In the genomic region with DNA sequence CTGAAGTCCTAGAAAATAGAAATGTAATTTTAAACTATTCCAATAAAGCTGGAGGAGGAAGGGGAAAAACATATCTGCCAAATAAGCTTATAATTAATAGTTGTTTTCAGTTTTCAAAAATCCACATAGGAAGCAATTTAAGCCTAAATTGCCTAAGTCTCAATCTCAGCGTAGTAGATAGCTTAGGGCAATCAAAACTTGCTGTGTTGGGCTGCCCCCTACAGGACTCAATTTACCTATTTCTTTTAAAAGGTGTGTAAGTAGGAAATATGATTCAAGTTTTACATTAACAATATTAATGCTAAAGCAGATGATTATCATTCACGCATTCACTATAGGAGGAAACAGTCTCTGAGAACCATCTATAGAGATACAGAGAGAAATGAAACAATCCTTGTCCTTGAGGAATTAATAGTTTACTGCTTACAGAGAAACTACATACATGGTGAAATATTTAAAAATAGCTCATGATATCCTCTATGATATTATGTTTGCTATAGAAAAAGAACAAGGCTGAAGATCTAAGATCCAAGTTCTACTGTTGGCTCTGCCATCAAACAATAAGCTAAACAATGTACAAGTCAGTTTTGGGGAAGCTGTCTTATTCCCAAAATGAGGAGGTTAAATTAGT, we compare ENCODE assay signal across 8 cellular contexts.
DNase-seq lines count a peak whose midpoint lies in the region; ATAC-seq and TF ChIP-seq lines count a peak whose summit lies in the region.

No MANE protein-coding gene starts in this region.

- TF ChIP-seq CTCF in left ventricle myocardium inferior (IDR thresholded peaks at IDR 0.05; ENCODE audit: borderline replicate concordance): peak; percentile 74
- peak; percentile 42 to 63 (median 56) for TF ChIP-seq CTCF in gastrocnemius medialis (IDR thresholded peaks at IDR 0.05 in 4 of 5, conservative IDR thresholded peaks at IDR 0.05 in 1 of 5)

- intact Hi-C loops in left ventricle myocardium inferior (cut with micrococcal nuclease): loop anchor here (10.0 kb wide), 1 partner anchor 739 kb away; no protein-coding TSS in a partner anchor
- intact Hi-C loops in gastrocnemius medialis (cut with DNase I; ENCODE audit: low total_unique reads): loop anchor here (1.0 to 5.0 kb wide), 2 partner anchors 489 to 736 kb away; no protein-coding TSS in a partner anchor

- in situ Hi-C loops in gastrocnemius medialis (cut with MboI; ENCODE audit: low sequenced_read_pairs in 4 of 4): loop anchor here in 2 of 4 donors (10.0 kb wide), 2 partner anchors 489 to 739 kb away; no protein-coding TSS in a partner anchor

- H3K36me3 ChIP-seq in left ventricle myocardium inferior: peaks cover 6% of the 10 kb centered on the region
- no peaks in the 10 kb centered on the region for H3K36me3 ChIP-seq in gastrocnemius medialis

- no peak overlapping the region for H3K27ac ChIP-seq in left ventricle myocardium inferior (replicated peaks)
- no peak overlapping the region for H3K27ac ChIP-seq in gastrocnemius medialis

- peaks cover 2% of the 10 kb centered on the region for H3K4me1 ChIP-seq in left ventricle myocardium inferior
- peaks cover 0 to 5% of the 10 kb centered on the region in 2 donors for H3K4me1 ChIP-seq in gastrocnemius medialis

- no peaks in the 10 kb centered on the region for H3K9me3 ChIP-seq in left ventricle myocardium inferior (replicated peaks)
- no peaks in the 10 kb centered on the region for H3K9me3 ChIP-seq in gastrocnemius medialis

- H3K4me3 ChIP-seq in left ventricle myocardium inferior (no peak overlapping the region), gastrocnemius medialis (no peak overlapping the region)

- peak; percentile 39 for DNase-seq in AG20443 (ENCODE audit: low spot score)
- DNase-seq in M059J (ENCODE audit: low read depth): peak; percentile 79
- peak; percentile 70 for DNase-seq in activated naive CD4-positive, alpha-beta T cell treated with anti-CD3 and anti-CD28 coated beads, Interleukin-2, amount 50 U/mL, for 16 hours
- DNase-seq in left ventricle myocardium inferior: peak; percentile 36
- peak in 1 of 2 donors; percentile 28 for DNase-seq in gastrocnemius medialis

- ATAC-seq in GM19035 (IDR thresholded peaks at IDR 0.05; ENCODE audit: unreplicated experiment): peak; percentile 70
- ATAC-seq in SK-N-SH treated with all-trans-retinoic acid at 6 μM for 48 hours: peak; percentile 94
- no peak for ATAC-seq in gastrocnemius medialis
- no peak for ATAC-seq in GM21576 (IDR thresholded peaks at IDR 0.05; ENCODE audit: unreplicated experiment)

- H3K27me3 ChIP-seq in left ventricle myocardium inferior (ENCODE audit: low read depth): no peaks in the 10 kb centered on the region
- no peaks in the 10 kb centered on the region for H3K27me3 ChIP-seq in gastrocnemius medialis

- TF ChIP-seq POLR2A in gastrocnemius medialis (IDR thresholded peaks at IDR 0.05): no peak

TF ChIP-seq in SK-N-SH treated with all-trans-retinoic acid at 6 μM for 48 hours, 23 proteins besides CTCF, POLR2A, EP300 and RAD21:
- TF ChIP-seq, protein P1, sequence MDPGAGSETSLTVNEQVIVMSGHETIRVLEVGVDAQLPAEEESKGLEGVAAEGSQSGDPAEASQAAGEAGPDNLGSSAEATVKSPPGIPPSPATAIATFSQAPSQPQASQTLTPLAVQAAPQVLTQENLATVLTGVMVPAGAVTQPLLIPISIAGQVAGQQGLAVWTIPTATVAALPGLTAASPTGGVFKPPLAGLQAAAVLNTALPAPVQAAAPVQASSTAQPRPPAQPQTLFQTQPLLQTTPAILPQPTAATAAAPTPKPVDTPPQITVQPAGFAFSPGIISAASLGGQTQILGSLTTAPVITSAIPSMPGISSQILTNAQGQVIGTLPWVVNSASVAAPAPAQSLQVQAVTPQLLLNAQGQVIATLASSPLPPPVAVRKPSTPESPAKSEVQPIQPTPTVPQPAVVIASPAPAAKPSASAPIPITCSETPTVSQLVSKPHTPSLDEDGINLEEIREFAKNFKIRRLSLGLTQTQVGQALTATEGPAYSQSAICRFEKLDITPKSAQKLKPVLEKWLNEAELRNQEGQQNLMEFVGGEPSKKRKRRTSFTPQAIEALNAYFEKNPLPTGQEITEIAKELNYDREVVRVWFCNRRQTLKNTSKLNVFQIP (CRISPR knock-in tag; IDR thresholded peaks at IDR 0.05; ENCODE audit: borderline replicate concordance, low read depth): no peak
- no peak for TF ChIP-seq SNAI2 (CRISPR knock-in tag; IDR thresholded peaks at IDR 0.05)
- no peak for TF ChIP-seq ZNF8 (CRISPR knock-in tag; IDR thresholded peaks at IDR 0.05)
- no peak for TF ChIP-seq ESRRG (CRISPR knock-in tag; IDR thresholded peaks at IDR 0.05)
- no peak for TF ChIP-seq BACH2 (CRISPR knock-in tag; IDR thresholded peaks at IDR 0.05; ENCODE audit: borderline replicate concordance)
- TF ChIP-seq ISL1 (CRISPR knock-in tag; IDR thresholded peaks at IDR 0.05): no peak
- no peak for TF ChIP-seq ZFP3 (CRISPR knock-in tag; IDR thresholded peaks at IDR 0.05)
- no peak for TF ChIP-seq RARB (CRISPR knock-in tag; IDR thresholded peaks at IDR 0.05)
- no peak for TF ChIP-seq TOX (CRISPR knock-in tag; IDR thresholded peaks at IDR 0.05; ENCODE audit: borderline replicate concordance)
- no peak for TF ChIP-seq OSR1 (CRISPR knock-in tag; IDR thresholded peaks at IDR 0.05)
- TF ChIP-seq PPARA (CRISPR knock-in tag; IDR thresholded peaks at IDR 0.05; ENCODE audit: borderline replicate concordance): no peak
- no peak for TF ChIP-seq ZFP30 (CRISPR knock-in tag; IDR thresholded peaks at IDR 0.05)
- TF ChIP-seq GLIS3 (CRISPR knock-in tag; IDR thresholded peaks at IDR 0.05): no peak
- no peak for TF ChIP-seq CSDC2 (CRISPR knock-in tag; IDR thresholded peaks at IDR 0.05)
- no peak for TF ChIP-seq ZNF565 (CRISPR knock-in tag; conservative IDR thresholded peaks at IDR 0.05; ENCODE audit: low read depth)
- TF ChIP-seq, protein P2, sequence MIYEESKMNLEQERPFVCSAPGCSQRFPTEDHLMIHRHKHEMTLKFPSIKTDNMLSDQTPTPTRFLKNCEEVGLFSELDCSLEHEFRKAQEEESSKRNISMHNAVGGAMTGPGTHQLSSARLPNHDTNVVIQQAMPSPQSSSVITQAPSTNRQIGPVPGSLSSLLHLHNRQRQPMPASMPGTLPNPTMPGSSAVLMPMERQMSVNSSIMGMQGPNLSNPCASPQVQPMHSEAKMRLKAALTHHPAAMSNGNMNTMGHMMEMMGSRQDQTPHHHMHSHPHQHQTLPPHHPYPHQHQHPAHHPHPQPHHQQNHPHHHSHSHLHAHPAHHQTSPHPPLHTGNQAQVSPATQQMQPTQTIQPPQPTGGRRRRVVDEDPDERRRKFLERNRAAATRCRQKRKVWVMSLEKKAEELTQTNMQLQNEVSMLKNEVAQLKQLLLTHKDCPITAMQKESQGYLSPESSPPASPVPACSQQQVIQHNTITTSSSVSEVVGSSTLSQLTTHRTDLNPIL (CRISPR knock-in tag; IDR thresholded peaks at IDR 0.05; ENCODE audit: low read depth): no peak
- no peak for TF ChIP-seq ZNF70 (CRISPR knock-in tag; IDR thresholded peaks at IDR 0.05)
- TF ChIP-seq ARNTL (CRISPR knock-in tag; IDR thresholded peaks at IDR 0.05; ENCODE audit: borderline replicate concordance, low read depth): no peak
- no peak for TF ChIP-seq ZC3H10 (CRISPR knock-in tag; IDR thresholded peaks at IDR 0.05)
- TF ChIP-seq, protein P3, sequence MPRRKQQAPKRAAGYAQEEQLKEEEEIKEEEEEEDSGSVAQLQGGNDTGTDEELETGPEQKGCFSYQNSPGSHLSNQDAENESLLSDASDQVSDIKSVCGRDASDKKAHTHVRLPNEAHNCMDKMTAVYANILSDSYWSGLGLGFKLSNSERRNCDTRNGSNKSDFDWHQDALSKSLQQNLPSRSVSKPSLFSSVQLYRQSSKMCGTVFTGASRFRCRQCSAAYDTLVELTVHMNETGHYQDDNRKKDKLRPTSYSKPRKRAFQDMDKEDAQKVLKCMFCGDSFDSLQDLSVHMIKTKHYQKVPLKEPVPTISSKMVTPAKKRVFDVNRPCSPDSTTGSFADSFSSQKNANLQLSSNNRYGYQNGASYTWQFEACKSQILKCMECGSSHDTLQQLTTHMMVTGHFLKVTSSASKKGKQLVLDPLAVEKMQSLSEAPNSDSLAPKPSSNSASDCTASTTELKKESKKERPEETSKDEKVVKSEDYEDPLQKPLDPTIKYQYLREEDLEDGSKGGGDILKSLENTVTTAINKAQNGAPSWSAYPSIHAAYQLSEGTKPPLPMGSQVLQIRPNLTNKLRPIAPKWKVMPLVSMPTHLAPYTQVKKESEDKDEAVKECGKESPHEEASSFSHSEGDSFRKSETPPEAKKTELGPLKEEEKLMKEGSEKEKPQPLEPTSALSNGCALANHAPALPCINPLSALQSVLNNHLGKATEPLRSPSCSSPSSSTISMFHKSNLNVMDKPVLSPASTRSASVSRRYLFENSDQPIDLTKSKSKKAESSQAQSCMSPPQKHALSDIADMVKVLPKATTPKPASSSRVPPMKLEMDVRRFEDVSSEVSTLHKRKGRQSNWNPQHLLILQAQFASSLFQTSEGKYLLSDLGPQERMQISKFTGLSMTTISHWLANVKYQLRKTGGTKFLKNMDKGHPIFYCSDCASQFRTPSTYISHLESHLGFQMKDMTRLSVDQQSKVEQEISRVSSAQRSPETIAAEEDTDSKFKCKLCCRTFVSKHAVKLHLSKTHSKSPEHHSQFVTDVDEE (CRISPR knock-in tag; IDR thresholded peaks at IDR 0.05): no peak

Comparison
In these comparisons a context has a peak if more than half of its experiments do, and no peak if none do; other contexts are left out.
1. ATAC-seq: peak in GM19035 (single experiment) and SK-N-SH treated with all-trans-retinoic acid at 6 μM for 48 hours (single experiment); none in gastrocnemius medialis (0 of 2) and GM21576 (single experiment).